26 cellular contexts compared by ENCODE assay signal in genomic region chr5:59525310-59525709, GRCh38.
"Had no signal": no experiment of that assay in that cellular context is flagged by ENCODE, and none has a peak within 500 bp of the region (broad histone marks: within the 10 kb centered on the region; RNA-seq: fewer than 3 reads in every experiment).

No MANE protein-coding gene starts in this region.

- H3K4me3 ChIP-seq: ascending aorta, SJCRH30 had no signal

- H3K9ac ChIP-seq: SK-N-SH had no signal

- H3K9me3 ChIP-seq: ascending aorta, SJCRH30, SK-N-SH had no signal

- H3K27me3 ChIP-seq: ascending aorta, SJCRH30 had no signal

- H3K36me3 ChIP-seq: ascending aorta, SJCRH30 had no signal

- DNase-seq: activated CD4-positive, alpha-beta memory T cell treated with anti-CD3 and anti-CD28 coated beads for 36 hours; activated CD4-positive, alpha-beta T cell treated with anti-CD3 and anti-CD28 coated beads, Interleukin-2, amount 10 ng/mL, durations not matched to agents 7 days and 5 days; activated CD4-positive, CD25-positive, alpha-beta regulatory T cell; activated CD8-positive, alpha-beta memory T cell treated with anti-CD3 and anti-CD28 coated beads for 24 hours; activated effector memory CD4-positive, alpha-beta T cell treated with anti-CD3 and anti-CD28 coated beads, Interleukin-2, amount 50 U/mL, for 16 hours; activated naive CD4-positive, alpha-beta T cell treated with Interleukin-2 at 50 U/mL for 16 hours; activated naive CD8-positive, alpha-beta T cell treated with anti-CD3 and anti-CD28 coated beads, Interleukin-2, amount 50 U/mL, for 24 hours; activated T-cell treated with anti-CD3 and anti-CD28 coated beads, Interleukin-2, amount 50 U/mL, for 4 hours; amniotic stem cell; KG1; NCI-H1092; NCI-H1417; NCI-H345; NCI-H510A; NCI-H526 treated with DMSO at 0.1 percent for 48 hours; NCI-H82; NK-92 treated with Interleukin-12 subunit alpha and Interleukin-12 subunit beta, amount 100 ng/mL, for 24 hours; RPMI8226; SK-N-SH; T-helper 1 cell had no signal

- H3K27ac ChIP-seq: ascending aorta, SJCRH30, VCaP had no signal

- H3K4me1 ChIP-seq: ascending aorta had no signal

- ATAC-seq: activated naive CD4-positive, alpha-beta T cell treated with anti-CD3 and anti-CD28 coated beads, Interleukin-2, amount 50 U/mL, for 72 hours; activated naive CD8-positive, alpha-beta T cell treated with anti-CD3 and anti-CD28 coated beads, Interleukin-2, amount 50 U/mL, for 24 hours; activated T-cell treated with anti-CD3 and anti-CD28 coated beads, Interleukin-2, amount 50 U/mL, for 4 hours; Panc1; Right ventricle myocardium inferior had no signal
